In the genomic region with DNA sequence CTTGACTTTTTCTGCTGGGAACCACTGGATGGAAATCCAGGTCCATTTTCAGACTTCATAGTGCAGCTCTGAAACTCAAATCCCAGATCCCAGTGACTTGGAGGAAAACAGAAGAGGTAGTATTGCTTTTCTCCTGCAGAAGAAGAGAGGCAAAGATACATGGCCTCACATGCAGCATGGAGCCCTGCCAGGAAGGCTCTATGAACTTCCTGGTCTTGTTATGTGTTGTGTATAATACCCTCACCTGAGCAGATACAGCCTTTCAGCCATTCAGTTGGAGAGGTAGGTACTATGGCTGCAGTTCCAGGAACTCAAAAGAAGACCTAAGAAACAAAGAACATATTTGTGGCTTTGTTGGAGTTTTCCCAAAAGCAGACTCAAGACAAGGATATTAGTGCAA, we compare ENCODE assay signal across 1 cellular context.
TF ChIP-seq lines count a peak whose summit lies in the region.

No MANE protein-coding gene starts in this region.

TF ChIP-seq in HepG2, 621 proteins besides CTCF, POLR2A, EP300 and RAD21 (continued from another document):
- TF ChIP-seq ZHX1 (CRISPR knock-in tag; IDR thresholded peaks at IDR 0.05; ENCODE audit: low read depth) (no peak), ESRRA (CRISPR knock-in tag; IDR thresholded peaks at IDR 0.05; ENCODE audit: low read depth) (no peak), HCFC1 (IDR thresholded peaks at IDR 0.05; ENCODE audit: low read depth, low read length) (no peak), MTERF4 (CRISPR knock-in tag; IDR thresholded peaks at IDR 0.05) (no peak)
- TF ChIP-seq, protein P1, sequence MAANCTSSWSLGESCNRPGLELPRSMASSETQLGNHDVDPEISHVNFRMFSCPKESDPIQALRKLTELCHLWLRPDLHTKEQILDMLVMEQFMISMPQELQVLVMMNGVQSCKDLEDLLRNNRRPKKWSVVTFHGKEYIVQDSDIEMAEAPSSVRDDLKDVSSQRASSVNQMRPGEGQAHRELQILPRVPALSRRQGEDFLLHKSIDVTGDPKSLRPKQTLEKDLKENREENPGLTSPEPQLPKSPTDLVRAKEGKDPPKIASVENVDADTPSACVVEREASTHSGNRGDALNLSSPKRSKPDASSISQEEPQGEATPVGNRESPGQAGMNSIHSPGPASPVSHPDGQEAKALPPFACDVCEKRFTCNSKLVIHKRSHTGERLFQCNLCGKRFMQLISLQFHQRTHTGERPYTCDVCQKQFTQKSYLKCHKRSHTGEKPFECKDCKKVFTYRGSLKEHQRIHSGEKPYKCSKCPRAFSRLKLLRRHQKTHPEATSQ (CRISPR knock-in tag; IDR thresholded peaks at IDR 0.05; ENCODE audit: borderline replicate concordance), result no peak
